ENCODE assay signal across 10 cellular contexts in genomic region chr2:188984126-188984525, GRCh38. TPM values are rescaled to one million over a fixed set of nuclear protein-coding genes. Genes with fewer than 3 reads are reported as not detected.
DNase-seq lines count a peak whose midpoint lies in the region; ATAC-seq and TF ChIP-seq lines count a peak whose summit lies in the region.
"Had no signal": no experiment of that assay in that cellular context is flagged by ENCODE, and none has a peak within 500 bp of the region (broad histone marks: within the 10 kb centered on the region; RNA-seq: fewer than 3 reads in every experiment).

No MANE protein-coding gene starts in this region.

- H3K36me3 Mint-ChIP-seq in mesothelial cell of epicardium, result peaks cover 23% of the 10 kb centered on the region

- no peak overlapping the region for H2AFZ ChIP-seq in ACC112 (ENCODE audit: low read length, unreplicated experiment)

- H3K36me3 ChIP-seq in ACC112 (ENCODE audit: insufficient read depth, low read length), result peaks cover 31% of the 10 kb centered on the region

- peak; percentile 49 for TF ChIP-seq RAD21 in Ishikawa (IDR thresholded peaks at IDR 0.05; ENCODE audit: low read depth)

- no peaks in the 10 kb centered on the region for H3K27me3 ChIP-seq in ACC112 (ENCODE audit: insufficient read depth, low read length)

- TF ChIP-seq EP300 in Ishikawa (IDR thresholded peaks at IDR 0.05; ENCODE audit: borderline replicate concordance), result no peak

- peaks cover 53% of the 10 kb centered on the region for H3K4me1 ChIP-seq in ACC112 (ENCODE audit: control insufficient read depth, insufficient read depth, low read length, unreplicated experiment)

- peak overlapping the region; percentile 60 for H3K4me3 Mint-ChIP-seq in mesothelial cell of epicardium
- H3K4me3 Mint-ChIP-seq: stimulated activated naive CD8-positive, alpha-beta T cell treated with anti-CD3 and anti-CD28 coated beads, Interleukin-15, amount 100 ng/mL, for 72 hours had no signal

- ATAC-seq in HG02852 (IDR thresholded peaks at IDR 0.05; ENCODE audit: unreplicated experiment), result no peak
- ATAC-seq: stimulated activated naive CD8-positive, alpha-beta T cell treated with anti-CD3 and anti-CD28 coated beads, Interleukin-15, amount 100 ng/mL, for 72 hours had no signal

- H3K4me3 ChIP-seq in ACC112 (ENCODE audit: low read depth, low read length) (peak overlapping the region; percentile 14), choroid plexus epithelial cell (ENCODE audit: low read depth, low read length) (no peak overlapping the region)

- H3K27me3 Mint-ChIP-seq in mesothelial cell of epicardium (ENCODE audit: low read depth), result no peaks in the 10 kb centered on the region
- H3K27me3 Mint-ChIP-seq: stimulated activated naive CD8-positive, alpha-beta T cell treated with anti-CD3 and anti-CD28 coated beads, Interleukin-15, amount 100 ng/mL, for 72 hours had no signal

- H3K27ac ChIP-seq in ACC112 (ENCODE audit: low read depth, low read length), result peak overlapping the region; percentile 95

- peak overlapping the region; percentile 93 for H3K27ac Mint-ChIP-seq in mesothelial cell of epicardium
- H3K27ac Mint-ChIP-seq: stimulated activated naive CD8-positive, alpha-beta T cell treated with anti-CD3 and anti-CD28 coated beads, Interleukin-15, amount 100 ng/mL, for 72 hours had no signal

- DNase-seq in choroid plexus epithelial cell (ENCODE audit: low read depth) (peak; percentile 65), mesothelial cell of epicardium (ENCODE audit: low spot score in 2 of 2, unreplicated experiment in 2 of 2) (no peak), HT-29 (ENCODE audit: low spot score) (no peak), germinal center (ENCODE audit: low spot score) (no peak), KG1 (lab: John Stamatoyannopoulos, UW) (no peak)
- DNase-seq: activated naive CD4-positive, alpha-beta T cell; stimulated activated naive CD8-positive, alpha-beta T cell treated with anti-CD3 and anti-CD28 coated beads, Interleukin-15, amount 100 ng/mL, for 72 hours had no signal

- H3K4me1 Mint-ChIP-seq in mesothelial cell of epicardium, result peaks cover 58% of the 10 kb centered on the region

- H3K79me2 ChIP-seq in ACC112 (ENCODE audit: control insufficient read depth, insufficient read depth, low read length, unreplicated experiment), result peaks cover 52% of the 10 kb centered on the region

- peak; percentile 40 for TF ChIP-seq CTCF in choroid plexus epithelial cell (conservative IDR thresholded peaks at IDR 0.05; ENCODE audit: low read depth, low read length)
- no peak for TF ChIP-seq CTCF in mesothelial cell of epicardium (IDR thresholded peaks at IDR 0.05; ENCODE audit: unreplicated experiment)

- no peaks in the 10 kb centered on the region for H3K9me3 Mint-ChIP-seq in mesothelial cell of epicardium
- H3K9me3 Mint-ChIP-seq: stimulated activated naive CD8-positive, alpha-beta T cell treated with anti-CD3 and anti-CD28 coated beads, Interleukin-15, amount 100 ng/mL, for 72 hours had no signal

TF ChIP-seq in Ishikawa, 13 proteins besides CTCF, POLR2A, EP300 and RAD21:
- TF ChIP-seq NFIC (IDR thresholded peaks at IDR 0.05), result no peak

RNA-seq across cellular contexts. Expression of gene COL3A1, which starts 10.0 kb away (rescaled TPM):
- total RNA-seq in mesothelial cell of epicardium, result 7,569 to 7,691 TPM (median 7,584 TPM) in 3 replicates
- total RNA-seq in HT-29 (2014; rRNA removed; shearing (Covaris generic)), result not detected in 2 replicates

Comparison
In these comparisons a context has a peak if more than half of its experiments do, and no peak if none do; other contexts are left out.
1. RNA of gene COL3A1, which starts 10.0 kb away (total RNA-seq): 7,569 to 7,691 TPM in mesothelial cell of epicardium; not detected in HT-29; every median in the first group is over 1,000 times any median in the second.